Comparison of ENCODE assay signal across 23 cellular contexts in the genomic region with DNA sequence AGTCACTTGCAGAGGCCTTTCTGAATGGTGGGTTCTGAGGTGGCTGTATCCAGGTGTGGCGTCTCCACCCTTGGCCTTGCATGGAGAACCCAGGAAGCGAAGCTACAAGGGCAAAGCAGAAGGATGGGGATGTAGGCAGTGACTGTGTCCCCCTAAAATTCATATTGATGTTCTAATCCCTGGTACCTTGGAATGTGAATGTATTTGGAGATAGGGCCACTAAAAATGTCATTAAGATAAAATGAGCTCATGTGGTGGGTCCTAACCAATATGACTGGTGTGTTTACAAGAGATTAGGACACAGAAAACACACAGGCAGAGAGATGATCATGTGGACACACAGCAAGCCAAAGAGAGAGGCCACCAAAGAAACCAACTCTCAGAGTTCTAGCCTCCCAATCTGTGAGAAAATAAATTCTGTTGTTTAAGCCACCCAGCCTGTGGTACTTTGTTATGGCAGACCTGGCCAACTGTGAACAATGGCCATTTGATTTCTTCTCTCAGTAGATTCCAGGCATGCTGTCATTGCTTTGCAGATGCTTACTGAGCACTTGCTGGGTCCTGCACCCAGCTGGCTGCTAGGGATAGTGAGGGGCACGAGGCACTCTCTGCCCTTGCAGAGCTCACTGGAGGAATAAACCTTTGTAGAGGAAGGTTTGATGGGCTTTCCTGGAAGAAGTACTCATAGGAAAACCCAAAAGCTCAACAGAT.
"Had no signal": no experiment of that assay in that cellular context is flagged by ENCODE, and none has a peak within 500 bp of the region (broad histone marks: within the 10 kb centered on the region; RNA-seq: fewer than 3 reads in every experiment).

No MANE protein-coding gene starts in this region.

- H3K4me3 ChIP-seq: SK-N-MC had no signal

- H3K27ac ChIP-seq: SK-N-MC, WERI-Rb-1 had no signal

- H3K36me3 ChIP-seq: WERI-Rb-1 had no signal

- ATAC-seq: activated CD4-positive, alpha-beta T cell treated with anti-CD3 and anti-CD28 coated beads for 36 hours; activated T-helper 17 cell treated with anti-CD3 and anti-CD28 coated beads, Interleukin-2, amount 50 U/mL, for 72 hours; Panc1; Right ventricle myocardium inferior had no signal

- DNase-seq: activated CD4-positive, alpha-beta memory T cell treated with anti-CD3 and anti-CD28 coated beads, Interleukin-2, amount 10 ng/mL, durations not matched to agents 7 days and 5 days; activated CD4-positive, alpha-beta T cell treated with anti-CD3 and anti-CD28 coated beads for 36 hours; activated CD4-positive, alpha-beta T cell treated with anti-CD3 and anti-CD28 coated beads, Interleukin-2, amount 50 U/mL, for 1 hour; activated gamma-delta T cell; activated naive CD4-positive, alpha-beta T cell treated with anti-CD3 and anti-CD28 coated beads for 36 hours; activated naive CD8-positive, alpha-beta T cell treated with anti-CD3 and anti-CD28 coated beads for 36 hours; activated T-cell treated with anti-CD3 and anti-CD28 coated beads for 4 hours; activated T-cell treated with anti-CD3 and anti-CD28 coated beads, Interleukin-2, amount 50 U/mL, for 48 hours; Karpas-422; MM.1S; NCI-H2029; NCI-H2107; NCI-H2171 treated with DMSO at 0.1 percent for 48 hours; NCI-H226; NCI-H526 treated with DMSO at 0.1 percent for 48 hours; NCI-H82; RPMI8226; T-helper 1 cell; WERI-Rb-1 had no signal
